24 cellular contexts compared by ENCODE assay signal in genomic region chr14:57078054-57078453, GRCh38.
"Had no signal": no experiment of that assay in that cellular context is flagged by ENCODE, and none has a peak within 500 bp of the region (broad histone marks: within the 10 kb centered on the region; RNA-seq: fewer than 3 reads in every experiment).

No MANE protein-coding gene starts in this region.

- ATAC-seq: left cardiac atrium; left lobe of liver; left ventricle myocardium superior; lower lobe of right lung; naive thymus-derived CD8-positive, alpha-beta T cell; pancreas; right cardiac atrium; stimulated activated effector memory CD8-positive, alpha-beta T cell treated with anti-CD3 and anti-CD28 coated beads, Interleukin-12 subunit alpha, Interleukin-12 subunit beta, amount 100 ng/mL, for 72 hours; upper lobe of right lung had no signal

- FAIRE-seq: keratinocyte, pancreas, small intestine had no signal

- DNase-seq: kidney glomerular epithelial cell; left cardiac atrium; left ventricle myocardium superior; lower lobe of right lung; mammary epithelial cell; mesenchymal stem cell; naive thymus-derived CD8-positive, alpha-beta T cell; nucleus accumbens; pancreas; posterior cingulate gyrus; retina; right cardiac atrium; sigmoid colon; small intestine; spleen; stimulated activated CD4-positive, alpha-beta T cell treated with anti-CD3 and anti-CD28 coated beads, Interleukin-4, amount 100 ng/mL, for 24 hours; stimulated activated naive CD4-positive, alpha-beta T cell; tibial artery; trophoblast cell; upper lobe of right lung; uterus had no signal
